In genomic region chrX:45781901-45782553, GRCh38 we compare ENCODE assay signal across 7 cellular contexts.
DNase-seq lines count a peak whose midpoint lies in the region; FAIRE-seq and TF ChIP-seq lines count a peak whose summit lies in the region.

No MANE protein-coding gene starts in this region.

- H3K27me3 ChIP-seq in osteoblast (ENCODE audit: insufficient read depth, low read length) = peaks cover 20% of the 10 kb centered on the region

- DNase-seq in GM18507 (ENCODE audit: extremely low spot score, insufficient read length, low read depth) = no peak
- DNase-seq in NCI-H226 = peak; percentile 64
- peak; percentile 67 for DNase-seq in dermis blood vessel endothelial cell
- peak; percentile 86 for DNase-seq in osteoblast (ENCODE audit: insufficient read length, low spot score, missing footprints)
- no peak for DNase-seq in NCI-H1436 treated with DMSO at 0.1 percent for 48 hours (lab: John Stamatoyannopoulos, UW)
- no peak for DNase-seq in NCI-H2171 treated with DMSO at 0.1 percent for 48 hours (lab: John Stamatoyannopoulos, UW)
- DNase-seq in NCI-H1436 (lab: John Stamatoyannopoulos, UW) = no peak

- no peaks in the 10 kb centered on the region for H4K20me1 ChIP-seq in osteoblast (ENCODE audit: insufficient read depth, low read length)

- FAIRE-seq in GM18507 (lab: Jason Lieb, UNC) = peak; percentile 9

- H3K4me1 ChIP-seq in osteoblast (ENCODE audit: insufficient read depth, low read length) = peaks cover 29% of the 10 kb centered on the region

- no peak overlapping the region for H3K4me2 ChIP-seq in osteoblast (ENCODE audit: insufficient read depth, low read length)

- H3K9me3 ChIP-seq in osteoblast (ENCODE audit: low read depth, low read length) = no peaks in the 10 kb centered on the region

- H3K4me3 ChIP-seq in osteoblast (ENCODE audit: insufficient read depth, low read length) = no peak overlapping the region

- H2AFZ ChIP-seq in osteoblast (ENCODE audit: low read length) = no peak overlapping the region

- H3K79me2 ChIP-seq in osteoblast (ENCODE audit: insufficient read depth, low read length) = peaks cover 94% of the 10 kb centered on the region

- peak; percentile 48 for TF ChIP-seq CTCF in osteoblast (IDR thresholded peaks at IDR 0.05; ENCODE audit: extremely low read depth, low read depth, low read length)

- peak overlapping the region; percentile 65 for H3K27ac ChIP-seq in osteoblast (ENCODE audit: low read depth, low read length)

- peaks cover 3% of the 10 kb centered on the region for H3K36me3 ChIP-seq in osteoblast (ENCODE audit: insufficient read depth, low read length)

Comparison
In these comparisons a context has a peak if more than half of its experiments do, and no peak if none do; other contexts are left out.
1. DNase-seq: peak in NCI-H226 (single experiment), dermis blood vessel endothelial cell (single experiment) and osteoblast (single experiment); none in GM18507 (single experiment), NCI-H1436 treated with DMSO at 0.1 percent for 48 hours (single experiment), NCI-H2171 treated with DMSO at 0.1 percent for 48 hours (single experiment) and NCI-H1436 (single experiment).